2 cellular contexts compared by ENCODE assay signal in the genomic region with DNA sequence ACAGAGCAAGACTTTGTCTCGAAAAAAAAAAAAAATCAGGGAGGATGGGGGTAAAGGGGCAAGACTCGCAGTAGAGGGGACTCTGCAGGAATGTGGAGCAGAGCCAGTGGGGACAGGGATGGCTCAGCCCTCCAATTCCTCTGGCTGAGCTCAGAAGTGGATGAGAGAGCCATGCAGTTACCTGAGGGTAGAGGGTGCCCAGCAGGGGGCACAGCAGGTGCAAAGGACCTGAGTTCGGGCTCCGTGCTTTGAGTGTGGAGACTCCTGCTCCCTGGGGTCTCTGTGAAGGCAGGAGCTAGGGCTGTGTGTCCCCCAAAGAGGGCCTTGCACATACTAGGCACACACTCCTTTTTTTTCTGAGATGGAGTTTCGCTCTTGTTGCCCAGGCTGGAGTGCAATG.
TF ChIP-seq lines count a peak whose summit lies in the region.

No MANE protein-coding gene starts in this region.

TF ChIP-seq in GM23338, 12 proteins besides CTCF, POLR2A, EP300 and RAD21 (continues in another document):
- TF ChIP-seq STAT1 (IDR thresholded peaks at IDR 0.05; ENCODE audit: unreplicated experiment) = no peak
- no peak for TF ChIP-seq CREB1 (CRISPR knock-in tag; IDR thresholded peaks at IDR 0.05; ENCODE audit: low read depth)
- TF ChIP-seq, protein P1, sequence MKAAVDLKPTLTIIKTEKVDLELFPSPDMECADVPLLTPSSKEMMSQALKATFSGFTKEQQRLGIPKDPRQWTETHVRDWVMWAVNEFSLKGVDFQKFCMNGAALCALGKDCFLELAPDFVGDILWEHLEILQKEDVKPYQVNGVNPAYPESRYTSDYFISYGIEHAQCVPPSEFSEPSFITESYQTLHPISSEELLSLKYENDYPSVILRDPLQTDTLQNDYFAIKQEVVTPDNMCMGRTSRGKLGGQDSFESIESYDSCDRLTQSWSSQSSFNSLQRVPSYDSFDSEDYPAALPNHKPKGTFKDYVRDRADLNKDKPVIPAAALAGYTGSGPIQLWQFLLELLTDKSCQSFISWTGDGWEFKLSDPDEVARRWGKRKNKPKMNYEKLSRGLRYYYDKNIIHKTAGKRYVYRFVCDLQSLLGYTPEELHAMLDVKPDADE (IDR thresholded peaks at IDR 0.05) = no peak
- TF ChIP-seq REST (IDR thresholded peaks at IDR 0.05; ENCODE audit: unreplicated experiment) = no peak
- no peak for TF ChIP-seq POLR2AphosphoS5 (IDR thresholded peaks at IDR 0.05; ENCODE audit: low read depth)
- no peak for TF ChIP-seq EZH2 (IDR thresholded peaks at IDR 0.05; ENCODE audit: low read depth, unreplicated experiment)
- TF ChIP-seq EZH2phosphoT487 (IDR thresholded peaks at IDR 0.05; ENCODE audit: unreplicated experiment) = no peak
- TF ChIP-seq ZNF114 (CRISPR knock-in tag; IDR thresholded peaks at IDR 0.05) = no peak
- no peak for TF ChIP-seq ZNF331 (CRISPR knock-in tag; IDR thresholded peaks at IDR 0.05; ENCODE audit: low read depth)
- no peak for TF ChIP-seq JUNB (IDR thresholded peaks at IDR 0.05; ENCODE audit: unreplicated experiment)

TF ChIP-seq in K562, 482 proteins besides CTCF, POLR2A, EP300 and RAD21:
- TF ChIP-seq TBL1XR1 (IDR thresholded peaks at IDR 0.05; ENCODE audit: low read length in 2 of 2) = no peak
- no peak for TF ChIP-seq RNF2 (IDR thresholded peaks at IDR 0.05)
- TF ChIP-seq TCFL5 (CRISPR knock-in tag; conservative IDR thresholded peaks at IDR 0.05) = no peak
- no peak for TF ChIP-seq GATA2 (CRISPR knock-in tag; IDR thresholded peaks at IDR 0.05)
- no peak for TF ChIP-seq SMARCA4 (IDR thresholded peaks at IDR 0.05)
- TF ChIP-seq HDAC3 (IDR thresholded peaks at IDR 0.05; ENCODE audit: borderline replicate concordance, partially characterized antibody) = no peak
- no peak for TF ChIP-seq SMAD1 (IDR thresholded peaks at IDR 0.05; ENCODE audit: low read depth, low read length, partially characterized antibody)
- TF ChIP-seq ZNF431 (CRISPR knock-in tag; IDR thresholded peaks at IDR 0.05) = no peak
- no peak for TF ChIP-seq HDAC6 (IDR thresholded peaks at IDR 0.05; ENCODE audit: low read depth, low read length)
- no peak for TF ChIP-seq ZNF277 (CRISPR knock-in tag; IDR thresholded peaks at IDR 0.05; ENCODE audit: borderline replicate concordance)
